In the genomic region with DNA sequence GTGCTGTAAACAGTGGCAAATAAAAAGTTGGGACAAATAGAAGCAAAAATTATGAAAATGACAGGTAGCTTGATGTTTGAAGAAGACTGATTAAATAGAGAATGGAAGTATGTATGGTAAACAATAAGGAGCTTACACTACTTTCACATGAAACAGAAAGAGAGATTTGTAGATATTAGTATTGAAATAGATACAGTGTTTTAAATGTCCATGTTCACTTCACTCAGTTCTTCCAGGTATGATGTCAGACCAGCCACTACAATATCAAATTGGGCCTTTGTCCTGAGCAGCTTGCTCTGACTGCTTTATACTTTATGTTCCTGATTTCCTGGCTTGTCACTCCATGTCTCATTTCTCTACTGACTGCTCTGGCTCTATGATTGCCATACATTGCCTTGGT, we compare ENCODE assay signal across 16 cellular contexts.
DNase-seq lines count a peak whose midpoint lies in the region; ATAC-seq and TF ChIP-seq lines count a peak whose summit lies in the region.
"Had no signal": no experiment of that assay in that cellular context is flagged by ENCODE, and none has a peak within 500 bp of the region (broad histone marks: within the 10 kb centered on the region; RNA-seq: fewer than 3 reads in every experiment).

No MANE protein-coding gene starts in this region.

- ATAC-seq in GM18868 (IDR thresholded peaks at IDR 0.05; ENCODE audit: unreplicated experiment) (peak; percentile 42), GM21529 (IDR thresholded peaks at IDR 0.05; ENCODE audit: unreplicated experiment) (peak; percentile 55), HG03432 (IDR thresholded peaks at IDR 0.05; ENCODE audit: unreplicated experiment) (peak; percentile 45), left ventricle myocardium superior (no peak)
- no peak for ATAC-seq in activated T-cell treated with anti-CD3 and anti-CD28 coated beads, Interleukin-2, amount 50 U/mL, for 72 hours (replicated peaks in 1 of 2)
- ATAC-seq: GM23338, HCT116 had no signal

- H3K4me3 Mint-ChIP-seq in Calu3 (ENCODE audit: low read depth, unreplicated experiment): no peak overlapping the region
- H3K4me3 Mint-ChIP-seq in activated T-cell treated with anti-CD3 and anti-CD28 coated beads, Interleukin-2, amount 50 U/mL, for 72 hours: no peak overlapping the region
- H3K4me3 Mint-ChIP-seq: CD4-positive, alpha-beta memory T cell; GM23338; H9 had no signal

- no peak overlapping the region for H3K4me2 ChIP-seq in neuronal stem cell (ENCODE audit: insufficient read depth, low read length, poor library complexity, severe bottlenecking)
- H3K4me2 ChIP-seq: GM23338 had no signal

- no peak overlapping the region for H3K9ac ChIP-seq in neuronal stem cell (ENCODE audit: low read depth, low read length, poor library complexity)

- H3K27ac Mint-ChIP-seq in Calu3 (ENCODE audit: unreplicated experiment): no peak overlapping the region
- H3K27ac Mint-ChIP-seq in activated T-cell treated with anti-CD3 and anti-CD28 coated beads, Interleukin-2, amount 50 U/mL, for 72 hours: no peak overlapping the region
- H3K27ac Mint-ChIP-seq: CD4-positive, alpha-beta memory T cell; GM23338 had no signal

- TF ChIP-seq CTCF in Calu3 (IDR thresholded peaks at IDR 0.05; ENCODE audit: unreplicated experiment): no peak

- H3K4ac ChIP-seq in neuronal stem cell (ENCODE audit: low read length): no peak overlapping the region

- no peak overlapping the region for H3K18ac ChIP-seq in neuronal stem cell (ENCODE audit: low read length)

- H2BK120ac ChIP-seq in neuronal stem cell (ENCODE audit: low read depth, low read length): no peak overlapping the region

- no peaks in the 10 kb centered on the region for H3K27me3 Mint-ChIP-seq in Calu3 (ENCODE audit: unreplicated experiment)
- no peaks in the 10 kb centered on the region for H3K27me3 Mint-ChIP-seq in activated T-cell treated with anti-CD3 and anti-CD28 coated beads, Interleukin-2, amount 50 U/mL, for 72 hours (ENCODE audit: low read depth)
- H3K27me3 Mint-ChIP-seq: CD4-positive, alpha-beta memory T cell had no signal

- DNase-seq in neuronal stem cell (ENCODE audit: low spot score): no peak
- no peak for DNase-seq in left ventricle myocardium superior
- DNase-seq in Calu3: no peak
- DNase-seq in activated T-cell treated with anti-CD3 and anti-CD28 coated beads, Interleukin-2, amount 50 U/mL, for 72 hours: no peak
- no peak for DNase-seq in stimulated activated CD8-positive, alpha-beta memory T cell treated with anti-CD3 and anti-CD28 coated beads, Interleukin-4, amount 100 ng/mL, for 48 hours
- DNase-seq: C1 segment of cervical spinal cord; CD4-positive, alpha-beta memory T cell; COR-L47; DMS153; DND-41; H9 had no signal

- H3K79me1 ChIP-seq in neuronal stem cell (ENCODE audit: low read depth, low read length): no peaks in the 10 kb centered on the region

- H3K36me3 Mint-ChIP-seq in Calu3 (ENCODE audit: insufficient read depth, unreplicated experiment): no peaks in the 10 kb centered on the region
- H3K36me3 Mint-ChIP-seq in activated T-cell treated with anti-CD3 and anti-CD28 coated beads, Interleukin-2, amount 50 U/mL, for 72 hours (ENCODE audit: insufficient read depth in 2 of 2): no peaks in the 10 kb centered on the region
- H3K36me3 Mint-ChIP-seq: CD4-positive, alpha-beta memory T cell had no signal

- no peaks in the 10 kb centered on the region for H3K9me3 ChIP-seq in neuronal stem cell (replicated peaks in 1 of 2; ENCODE audit: control insufficient read depth in 2 of 2, insufficient read depth in 1 of 2, low read depth in 1 of 2, low read length in 2 of 2)

- H2BK15ac ChIP-seq in neuronal stem cell (ENCODE audit: low read length): no peak overlapping the region

- no peaks in the 10 kb centered on the region for H3K36me3 ChIP-seq in neuronal stem cell (replicated peaks in 1 of 2; ENCODE audit: control insufficient read depth in 2 of 2, insufficient read depth in 2 of 2, low read length in 2 of 2)

- H3K27ac ChIP-seq in neuronal stem cell (replicated peaks; ENCODE audit: low read length): no peak overlapping the region

- no peaks in the 10 kb centered on the region for H3K9me3 Mint-ChIP-seq in Calu3 (ENCODE audit: low read depth, unreplicated experiment)
- no peaks in the 10 kb centered on the region for H3K9me3 Mint-ChIP-seq in activated T-cell treated with anti-CD3 and anti-CD28 coated beads, Interleukin-2, amount 50 U/mL, for 72 hours
- H3K9me3 Mint-ChIP-seq: GM23338, H9 had no signal

- H3K14ac ChIP-seq in neuronal stem cell (ENCODE audit: low read length): peak overlapping the region; percentile 56

- no peak overlapping the region for H2AK5ac ChIP-seq in neuronal stem cell (ENCODE audit: low read depth, low read length)

- no TSS peak for BruUV-seq in Calu3 (replicated peaks; lab: Mats Ljungman, UMichigan)

- no peak overlapping the region for H3K4me3 ChIP-seq in neuronal stem cell (ENCODE audit: low read length in 2 of 2)
- H3K4me3 ChIP-seq: GM23338 had no signal

- no peak overlapping the region for H2BK5ac ChIP-seq in neuronal stem cell (ENCODE audit: low read length)

- no peaks in the 10 kb centered on the region for H3K4me1 Mint-ChIP-seq in Calu3 (ENCODE audit: low read depth, unreplicated experiment)
- no peaks in the 10 kb centered on the region for H3K4me1 Mint-ChIP-seq in activated T-cell treated with anti-CD3 and anti-CD28 coated beads, Interleukin-2, amount 50 U/mL, for 72 hours (ENCODE audit: low read depth)
- H3K4me1 Mint-ChIP-seq: CD4-positive, alpha-beta memory T cell had no signal

- H4K91ac ChIP-seq in neuronal stem cell (ENCODE audit: low read depth, low read length, poor library complexity): no peak overlapping the region

- no peaks in the 10 kb centered on the region for H3K27me3 ChIP-seq in neuronal stem cell (ENCODE audit: control insufficient read depth in 3 of 3, insufficient read depth in 3 of 3, low read depth in 1 of 3, low read length in 3 of 3)

- H2BK12ac ChIP-seq in neuronal stem cell (ENCODE audit: low read length): no peak overlapping the region

- no peak overlapping the region for H2AFZ ChIP-seq in neuronal stem cell (ENCODE audit: low read length)
- H2AFZ ChIP-seq: GM23338 had no signal

- H3K4me1 ChIP-seq in neuronal stem cell (ENCODE audit: control insufficient read depth in 2 of 2, insufficient read depth in 1 of 2, low read depth in 1 of 2, low read length in 2 of 2): peaks cover 0 to 3% of the 10 kb centered on the region in 2 donors

- CTCF ChIA-PET in Calu3 (lab: Charles Lee): no interaction called here

- H3K23ac ChIP-seq in neuronal stem cell (ENCODE audit: low read depth, low read length, poor library complexity): no peak overlapping the region

- H4K8ac ChIP-seq in neuronal stem cell (ENCODE audit: low read depth, low read length): no peak overlapping the region

- intact Hi-C loops in left ventricle myocardium superior (cut with micrococcal nuclease): no loop called here
- intact Hi-C loops in Calu3 (cut with micrococcal nuclease; ENCODE audit: unreplicated experiment): no loop called here

Comparison
In these comparisons a context has a peak if more than half of its experiments do, and no peak if none do; other contexts are left out.
1. ATAC-seq: peak in GM18868 (single experiment), GM21529 (single experiment) and HG03432 (single experiment); none in left ventricle myocardium superior (single experiment) and activated T-cell treated with anti-CD3 and anti-CD28 coated beads, Interleukin-2, amount 50 U/mL, for 72 hours (0 of 2).